Comparison of ENCODE assay signal across 8 cellular contexts in the genomic region with DNA sequence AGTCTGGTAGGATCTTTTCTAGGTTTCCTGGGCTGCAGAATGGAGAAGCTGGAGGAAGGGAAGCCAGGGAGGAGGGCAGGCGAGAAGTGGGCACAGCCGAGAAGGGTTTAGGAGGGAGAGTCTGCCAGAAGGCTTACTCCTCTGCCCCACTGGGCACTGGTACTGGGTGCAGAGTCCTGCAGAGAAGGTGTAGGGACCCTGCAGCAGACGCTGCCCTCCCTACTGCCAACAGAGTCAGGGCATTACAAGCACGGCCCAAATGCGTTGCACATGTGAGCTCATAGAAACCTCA. TPM values are rescaled to one million over a fixed set of nuclear protein-coding genes. Genes with fewer than 3 reads are reported as not detected.
DNase-seq lines count a peak whose midpoint lies in the region; ATAC-seq and TF ChIP-seq lines count a peak whose summit lies in the region.

No MANE protein-coding gene starts in this region.

- DNase-seq in GM23338 (ENCODE audit: low spot score) (no peak), SK-N-MC (ENCODE audit: low read depth, low spot score) (no peak), fibroblast of the aortic adventitia (ENCODE audit: low read depth) (no peak), skeletal muscle cell (ENCODE audit: low read depth) (no peak), NCI-H1694 (lab: John Stamatoyannopoulos, UW) (no peak), SHP77 treated with DMSO at 0.1 percent for 48 hours (lab: John Stamatoyannopoulos, UW) (no peak), pons (ENCODE audit: low spot score) (no peak)

- peaks cover 18% of the 10 kb centered on the region for H3K27me3 Mint-ChIP-seq in GM23338 (ENCODE audit: insufficient read depth, low read depth, poor library complexity)

- TF ChIP-seq CTCF in GM23338 (conservative IDR thresholded peaks at IDR 0.05; ENCODE audit: low read depth in 2 of 2) (no peak), fibroblast of the aortic adventitia (IDR thresholded peaks at IDR 0.05; ENCODE audit: insufficient read depth, low read length) (no peak)

- H4K20me1 ChIP-seq in GM23338 (replicated peaks; ENCODE audit: insufficient read depth) = no peaks in the 10 kb centered on the region; the same call in 1 of the 2 replicates

- H3K36me3 ChIP-seq in GM23338 (ENCODE audit: insufficient read depth) = no peaks in the 10 kb centered on the region
- no peaks in the 10 kb centered on the region for H3K36me3 ChIP-seq in SK-N-MC (ENCODE audit: insufficient read depth, low read length)

- no peaks in the 10 kb centered on the region for H3K27me3 ChIP-seq in GM23338 (ENCODE audit: insufficient read depth)

- peak overlapping the region; percentile 90 for H3K4me3 ChIP-seq in GM23338
- H3K4me3 ChIP-seq in SK-N-MC = peak overlapping the region; percentile 87
- peak overlapping the region; percentile 92 for H3K4me3 ChIP-seq in fibroblast of the aortic adventitia (ENCODE audit: low read depth, low read length)
- peak overlapping the region; percentile 88 for H3K4me3 ChIP-seq in skeletal muscle cell (ENCODE audit: low read depth, low read length)

- no peak overlapping the region; the same call in 1 of the 2 replicates for H3K27ac Mint-ChIP-seq in GM23338

- H3K4me1 Mint-ChIP-seq in GM23338 = peaks cover 36% of the 10 kb centered on the region

- H3K27ac ChIP-seq in GM23338 (ENCODE audit: low read depth) (peak overlapping the region; percentile 46; the same call in 1 of the 2 replicates), SK-N-MC (no peak overlapping the region)

- no peaks in the 10 kb centered on the region for H3K9me2 ChIP-seq in GM23338 (ENCODE audit: insufficient read depth)

- ATAC-seq in GM23338 (no peak), HG03280 (IDR thresholded peaks at IDR 0.05; ENCODE audit: unreplicated experiment) (no peak)

- 0 out of 2 replicates have a peak, but pooled peaks cover 18% of the 10 kb centered on the region for H3K4me1 ChIP-seq in GM23338 (ENCODE audit: insufficient read depth)

- peaks cover 38% of the 10 kb centered on the region for H3K79me2 ChIP-seq in GM23338 (replicated peaks; ENCODE audit: insufficient read depth)

- peak overlapping the region; percentile 76; the same call in 1 of the 2 replicates for H2AFZ ChIP-seq in GM23338

- no peaks in the 10 kb centered on the region for H3K9me3 Mint-ChIP-seq in GM23338

- H3K4me2 ChIP-seq in GM23338 = peak overlapping the region; percentile 74

- H3K9me3 ChIP-seq in SK-N-MC (ENCODE audit: low read depth, low read length) = no peaks in the 10 kb centered on the region

- peak overlapping the region; percentile 82 for H3K4me3 Mint-ChIP-seq in GM23338

- H3K9ac ChIP-seq in SK-N-MC (ENCODE audit: insufficient read length) = no peak overlapping the region

- H3K36me3 Mint-ChIP-seq in GM23338 (ENCODE audit: low read depth) = no peaks in the 10 kb centered on the region

- no peaks in the 10 kb centered on the region for H3F3A ChIP-seq in GM23338 (replicated peaks; ENCODE audit: low read depth)

TF ChIP-seq in GM23338, 12 proteins besides CTCF, POLR2A, EP300 and RAD21 (continues in another document):
- TF ChIP-seq EZH2 (IDR thresholded peaks at IDR 0.05; ENCODE audit: low read depth, unreplicated experiment) (no peak), STAT1 (IDR thresholded peaks at IDR 0.05; ENCODE audit: unreplicated experiment) (no peak), JUNB (IDR thresholded peaks at IDR 0.05; ENCODE audit: unreplicated experiment) (no peak), POLR2AphosphoS5 (IDR thresholded peaks at IDR 0.05; ENCODE audit: low read depth) (no peak), ZNF331 (CRISPR knock-in tag; IDR thresholded peaks at IDR 0.05; ENCODE audit: low read depth) (no peak), EZH2phosphoT487 (IDR thresholded peaks at IDR 0.05; ENCODE audit: unreplicated experiment) (no peak), CREB1 (CRISPR knock-in tag; IDR thresholded peaks at IDR 0.05; ENCODE audit: low read depth) (no peak), REST (IDR thresholded peaks at IDR 0.05; ENCODE audit: unreplicated experiment) (no peak)
- TF ChIP-seq, protein P1, sequence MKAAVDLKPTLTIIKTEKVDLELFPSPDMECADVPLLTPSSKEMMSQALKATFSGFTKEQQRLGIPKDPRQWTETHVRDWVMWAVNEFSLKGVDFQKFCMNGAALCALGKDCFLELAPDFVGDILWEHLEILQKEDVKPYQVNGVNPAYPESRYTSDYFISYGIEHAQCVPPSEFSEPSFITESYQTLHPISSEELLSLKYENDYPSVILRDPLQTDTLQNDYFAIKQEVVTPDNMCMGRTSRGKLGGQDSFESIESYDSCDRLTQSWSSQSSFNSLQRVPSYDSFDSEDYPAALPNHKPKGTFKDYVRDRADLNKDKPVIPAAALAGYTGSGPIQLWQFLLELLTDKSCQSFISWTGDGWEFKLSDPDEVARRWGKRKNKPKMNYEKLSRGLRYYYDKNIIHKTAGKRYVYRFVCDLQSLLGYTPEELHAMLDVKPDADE (IDR thresholded peaks at IDR 0.05) = no peak

RNA-seq across cellular contexts. Expression of gene PEPD, which starts 0.7 kb away (rescaled TPM):
- 89.2 and 95.5 TPM in 2 replicates for total RNA-seq in GM23338 (2014; rRNA removed; shearing (Covaris generic))
- 81.7 and 84.7 TPM in 2 replicates for polyA plus RNA-seq in GM23338 (2016; fragmentation: Nextera tagmentation; extraction: Ambion mirVana)
- 65.0 and 260 TPM in 2 replicates for total RNA-seq in fibroblast of the aortic adventitia (ENCODE audit: low replicate concordance)
